11 cellular contexts compared by ENCODE assay signal in genomic region chr6:4692664-4693063, GRCh38.
"Had no signal": no experiment of that assay in that cellular context is flagged by ENCODE, and none has a peak within 500 bp of the region (broad histone marks: within the 10 kb centered on the region; RNA-seq: fewer than 3 reads in every experiment).

No MANE protein-coding gene starts in this region.

- H2AFZ ChIP-seq: GM23248, GM23338 had no signal

- H3K4me3 ChIP-seq: GM23248, GM23338, HAP-1 had no signal

- H3K27ac ChIP-seq: GM23248 had no signal

- H3K9ac ChIP-seq: GM23248 had no signal

- H3K4me2 ChIP-seq: GM23338 had no signal

- H3K4me1 ChIP-seq: HAP-1 had no signal

- ATAC-seq: GM23338, HCT116 had no signal

- FAIRE-seq: H1, H54 had no signal

- DNase-seq: GM23248, GOT3, H7, H9, HCEC 1CT, HFFc6 had no signal

- H3K36me3 ChIP-seq: HAP-1 had no signal

- H3K9me3 ChIP-seq: HAP-1 had no signal
